In genomic region chr4:74446896-74447295, GRCh38 we compare ENCODE assay signal across 18 cellular contexts. TPM values are rescaled to one million over a fixed set of nuclear protein-coding genes. Genes with fewer than 3 reads are reported as not detected.
"Had no signal": no experiment of that assay in that cellular context is flagged by ENCODE, and none has a peak within 500 bp of the region (broad histone marks: within the 10 kb centered on the region; RNA-seq: fewer than 3 reads in every experiment).

No MANE protein-coding gene starts in this region.

- H3K9ac ChIP-seq: parathyroid adenoma had no signal

- H3K9me3 Mint-ChIP-seq: activated naive CD4-positive, alpha-beta T cell treated with anti-CD3 and anti-CD28 coated beads, Interleukin-2, amount 50 U/mL, for 72 hours; activated T-helper 2 cell treated with anti-CD3 and anti-CD28 coated beads, Interferon-gamma antibody, Interleukin-2, Interleukin-4, amounts not matched to agents 10 μg/mL and 5 μg/mL and 100 μg/mL, durations not matched to agents 14 hours and 24 hours and 36 hours; brain; stimulated activated naive CD8-positive, alpha-beta T cell treated with anti-CD3 and anti-CD28 coated beads, Interleukin-15, Interleukin-2, amounts not matched to agents 100 ng/mL and 50 ng/mL, for 24 hours; T-cell had no signal

- ATAC-seq: activated CD8-positive, alpha-beta T cell treated with anti-CD3 and anti-CD28 coated beads, Interleukin-2, amount 10 ng/mL, durations not matched to agents 7 days and 5 days; activated naive CD4-positive, alpha-beta T cell treated with anti-CD3 and anti-CD28 coated beads, Interleukin-2, amount 50 U/mL, for 72 hours; T-cell had no signal

- H3K4me1 ChIP-seq: parathyroid adenoma had no signal

- H3K4me3 Mint-ChIP-seq: activated CD8-positive, alpha-beta T cell treated with anti-CD3 and anti-CD28 coated beads, Interleukin-2, amount 10 ng/mL, durations not matched to agents 7 days and 5 days; stimulated activated naive CD8-positive, alpha-beta T cell treated with anti-CD3 and anti-CD28 coated beads, Interleukin-15, Interleukin-2, amounts not matched to agents 100 ng/mL and 50 ng/mL, for 24 hours had no signal

- H3K27me3 Mint-ChIP-seq: T-cell had no signal

- DNase-seq: activated CD8-positive, alpha-beta T cell treated with anti-CD3 and anti-CD28 coated beads, Interleukin-2, amount 10 ng/mL, durations not matched to agents 7 days and 5 days; amniotic stem cell; dorsolateral prefrontal cortex; hippocampal formation; kidney glomerular epithelial cell; midbrain; stimulated activated CD4-positive, alpha-beta T cell treated with anti-CD3 and anti-CD28 coated beads, Interleukin-15, amount 100 ng/mL, for 24 hours; stimulated activated CD4-positive, alpha-beta T cell treated with anti-CD3 and anti-CD28 coated beads, Interleukin-4, amount 100 ng/mL, for 24 hours; T-cell; T1000 had no signal

- H3K36me3 Mint-ChIP-seq: activated naive CD4-positive, alpha-beta T cell treated with anti-CD3 and anti-CD28 coated beads, Interleukin-2, amount 50 U/mL, for 72 hours; brain had no signal

- H3K27ac ChIP-seq: dorsolateral prefrontal cortex, parathyroid adenoma, VCaP had no signal

- H3K27ac Mint-ChIP-seq: activated CD8-positive, alpha-beta T cell treated with anti-CD3 and anti-CD28 coated beads, Interleukin-2, amount 10 ng/mL, durations not matched to agents 7 days and 5 days; activated naive CD4-positive, alpha-beta T cell treated with anti-CD3 and anti-CD28 coated beads, Interleukin-2, amount 50 U/mL, for 72 hours; activated T-helper 2 cell treated with anti-CD3 and anti-CD28 coated beads, Interferon-gamma antibody, Interleukin-2, Interleukin-4, amounts not matched to agents 10 μg/mL and 5 μg/mL and 100 μg/mL, durations not matched to agents 14 hours and 24 hours and 36 hours; brain; stimulated activated naive CD8-positive, alpha-beta T cell treated with anti-CD3 and anti-CD28 coated beads, Interleukin-15, Interleukin-2, amounts not matched to agents 100 ng/mL and 50 ng/mL, for 24 hours; T-cell had no signal

- H2AFZ ChIP-seq: parathyroid adenoma had no signal

- H3K4me3 ChIP-seq: dorsolateral prefrontal cortex had no signal

- H3K79me2 ChIP-seq: parathyroid adenoma had no signal

RNA-seq across cellular contexts. Expression of gene AREG, which starts 2.0 kb away (rescaled TPM):
- total RNA-seq: activated CD8-positive, alpha-beta T cell treated with anti-CD3 and anti-CD28 coated beads, Interleukin-2, amount 10 ng/mL, durations not matched to agents 7 days and 5 days; chondrocyte; liver had no signal
